In genomic region chr5:176534640-176535039, GRCh38 we compare ENCODE assay signal across 8 cellular contexts. TPM values are rescaled to one million over a fixed set of nuclear protein-coding genes. Genes with fewer than 3 reads are reported as not detected.
DNase-seq lines count a peak whose midpoint lies in the region; ATAC-seq, FAIRE-seq and TF ChIP-seq lines count a peak whose summit lies in the region.

No MANE protein-coding gene starts in this region.

- H3K27me3 ChIP-seq in SU-DHL-6 (ENCODE audit: low read length) (no peaks in the 10 kb centered on the region), small intestine (ENCODE audit: control insufficient read depth in 2 of 2, insufficient read depth in 2 of 2, low read length in 2 of 2) (no peaks in the 10 kb centered on the region)

- H3K9me2 ChIP-seq in SU-DHL-6 (replicated peaks; ENCODE audit: insufficient read depth, low read length): no peaks in the 10 kb centered on the region

- peak overlapping the region; percentile 82 for H3K4me2 ChIP-seq in SU-DHL-6 (ENCODE audit: low read depth, low read length, poor library complexity, severe bottlenecking)

- peak overlapping the region; percentile 79 for H3K9ac ChIP-seq in SU-DHL-6 (ENCODE audit: low read length)

- no peak for FAIRE-seq in small intestine (lab: Jason Lieb, UNC)

- TF ChIP-seq CTCF in SU-DHL-6 (IDR thresholded peaks at IDR 0.05; ENCODE audit: insufficient read depth, low read length, poor library complexity, severe bottlenecking): no peak

- peaks cover 34% of the 10 kb centered on the region for H3K79me2 ChIP-seq in SU-DHL-6 (ENCODE audit: insufficient read depth, low read length)

- peak overlapping the region; percentile 88 for H3K4me3 ChIP-seq in SU-DHL-6 (ENCODE audit: insufficient read depth, low read length, poor library complexity, severe bottlenecking)
- peak overlapping the region; percentile 4 for H3K4me3 ChIP-seq in iPS-11a (ENCODE audit: low read depth, low read length)
- peak overlapping the region in 1 of 2 donors; percentile 84 for H3K4me3 ChIP-seq in small intestine (ENCODE audit: low read depth in 1 of 2, low read length in 2 of 2)

- peak overlapping the region; percentile 91 for H3K27ac ChIP-seq in SU-DHL-6 (ENCODE audit: low read depth, low read length)
- H3K27ac ChIP-seq in small intestine (ENCODE audit: low read depth in 1 of 2, low read length in 1 of 2): peak overlapping the region; percentile 86 to 93

- H3K36me3 ChIP-seq in SU-DHL-6 (ENCODE audit: low read length): no peaks in the 10 kb centered on the region
- peaks cover 15 to 17% of the 10 kb centered on the region in 2 donors for H3K36me3 ChIP-seq in small intestine (ENCODE audit: control insufficient read depth in 2 of 2, insufficient read depth in 2 of 2, low read length in 2 of 2)

- 11 to 45% (median 12%) methylated on average over 4 of the region's 4 CpGs for whole genome bisulfite sequencing in small intestine, 3 donors

- peaks cover 24% of the 10 kb centered on the region for H3F3A ChIP-seq in SU-DHL-6 (ENCODE audit: insufficient read depth)

- H3K9me3 ChIP-seq in SU-DHL-6 (ENCODE audit: insufficient read depth, low read length) (no peaks in the 10 kb centered on the region), small intestine (ENCODE audit: control insufficient read depth, low read depth) (no peaks in the 10 kb centered on the region)

- no peak overlapping the region for H2AFZ ChIP-seq in SU-DHL-6 (ENCODE audit: low read depth, low read length, severe bottlenecking)

- no peak for ATAC-seq in GM18861 (IDR thresholded peaks at IDR 0.05; ENCODE audit: unreplicated experiment)
- no peak for ATAC-seq in HG03439 (IDR thresholded peaks at IDR 0.05; ENCODE audit: unreplicated experiment)

- peaks cover 7 to 15% of the 10 kb centered on the region in 2 donors for H3K4me1 ChIP-seq in small intestine (ENCODE audit: control insufficient read depth in 2 of 2, insufficient read depth in 1 of 2, low read depth in 1 of 2, low read length in 1 of 2)

- DNase-seq in small intestine (peak; percentile 75), H4 (ENCODE audit: low spot score) (no peak), ureter (ENCODE audit: low spot score) (no peak)

- peak; percentile 26 for TF ChIP-seq POLR2A in GM18526 (IDR thresholded peaks at IDR 0.05; ENCODE audit: extremely low read depth, insufficient read length)

- H4K20me1 ChIP-seq in SU-DHL-6 (ENCODE audit: low read depth, low read length): no peaks in the 10 kb centered on the region

RNA-seq across cellular contexts. Expression of gene RNF44, which starts 2.6 kb away (rescaled TPM):
- polyA plus RNA-seq in small intestine: 10 to 100 TPM; 13.5 to 27.0 (median 14.5) TPM
- 3.0 and 4.9 TPM in 2 replicates for total RNA-seq in H4 (2014; rRNA removed; shearing (Covaris generic))
- total RNA-seq in ureter: 71.5 TPM

RNA-seq across cellular contexts. Expression of gene CDHR2, which starts 14.5 kb away (rescaled TPM):
- polyA plus RNA-seq in small intestine: 100 to 1,000 TPM in 2 of 3 donors, 10 to 100 TPM in 1; 50.1 to 545 (median 411) TPM
- total RNA-seq in H4 (2014; rRNA removed; shearing (Covaris generic)): not detected in 2 replicates
- total RNA-seq in ureter: not detected

Comparison
In these comparisons a context has a peak if more than half of its experiments do, and no peak if none do; other contexts are left out.
1. RNA of gene RNF44, which starts 2.6 kb away (total RNA-seq): 71.5 TPM in ureter (single experiment); 3.0 to 4.9 TPM in H4; every median in the first group is over 10 times any median in the second.